Comparison of ENCODE assay signal across 10 cellular contexts in the genomic region with DNA sequence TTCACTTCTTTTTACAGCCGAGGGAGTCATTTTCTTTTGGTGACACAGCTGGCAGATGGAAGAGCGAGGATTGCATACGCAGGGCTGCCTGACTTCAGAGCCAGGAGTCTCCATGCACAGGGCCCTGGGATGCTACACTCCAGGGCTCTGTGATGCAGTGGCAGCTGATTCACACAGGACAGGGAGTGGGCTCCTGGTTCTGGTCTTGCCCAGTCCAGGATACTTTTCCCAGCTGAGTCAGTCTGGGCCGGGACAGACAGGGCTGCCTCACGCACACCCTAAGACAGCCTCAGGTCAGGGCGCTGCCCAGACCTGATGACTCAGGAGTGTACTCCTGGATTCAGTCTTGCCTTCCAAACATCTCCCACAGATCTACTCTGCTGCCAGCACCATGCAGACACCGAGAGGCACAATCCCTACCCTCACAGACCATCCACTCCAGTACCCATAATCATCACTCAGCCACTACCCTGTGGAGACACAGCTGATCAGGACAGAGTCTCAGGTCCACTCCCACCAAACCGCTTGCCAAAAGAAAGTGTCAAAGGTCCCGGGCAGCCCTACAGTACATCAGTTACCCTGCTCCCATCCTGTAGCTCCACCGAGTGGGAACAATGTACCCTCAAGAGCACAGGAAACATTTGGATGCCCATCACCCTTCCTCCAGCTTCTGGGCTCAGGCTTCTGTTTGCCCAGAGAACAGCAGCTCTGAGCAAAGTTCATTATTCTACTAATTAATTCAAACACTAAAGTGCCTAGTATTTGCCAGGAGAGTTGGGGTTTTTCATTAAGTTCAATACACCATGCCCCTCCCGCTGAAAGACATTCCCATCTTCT. TPM values are rescaled to one million over a fixed set of nuclear protein-coding genes. Genes with fewer than 3 reads are reported as not detected.
DNase-seq lines count a peak whose midpoint lies in the region; ATAC-seq and TF ChIP-seq lines count a peak whose summit lies in the region.
"Had no signal": no experiment of that assay in that cellular context is flagged by ENCODE, and none has a peak within 500 bp of the region (broad histone marks: within the 10 kb centered on the region; RNA-seq: fewer than 3 reads in every experiment).

No MANE protein-coding gene starts in this region.

- H3K4me1 Mint-ChIP-seq in activated CD4-positive, alpha-beta T cell treated with anti-CD3 and anti-CD28 coated beads, Interleukin-2, amount 10 ng/mL, durations not matched to agents 24 days and 14 days: peaks cover 24% of the 10 kb centered on the region
- H3K4me1 Mint-ChIP-seq in effector memory CD8-positive, alpha-beta T cell (ENCODE audit: low read depth in 2 of 2): no peaks in the 10 kb centered on the region
- peaks cover 44% of the 10 kb centered on the region for H3K4me1 Mint-ChIP-seq in mesothelial cell of epicardium

- H3K27me3 ChIP-seq in vagina: no peaks in the 10 kb centered on the region

- H3K9me3 ChIP-seq in vagina: no peaks in the 10 kb centered on the region

- H3K36me3 ChIP-seq in vagina: peaks cover 0 to 25% of the 10 kb centered on the region in 2 donors

- no peak for TF ChIP-seq CTCF in mesothelial cell of epicardium (IDR thresholded peaks at IDR 0.05; ENCODE audit: unreplicated experiment)
- no peak for TF ChIP-seq CTCF in vagina (IDR thresholded peaks at IDR 0.05)

- TF ChIP-seq POLR2A in vagina (IDR thresholded peaks at IDR 0.05): no peak

- H3K4me1 ChIP-seq in vagina: peaks cover 52% of the 10 kb centered on the region

- H3K36me3 Mint-ChIP-seq in activated CD4-positive, alpha-beta T cell treated with anti-CD3 and anti-CD28 coated beads, Interleukin-2, amount 10 ng/mL, durations not matched to agents 24 days and 14 days (ENCODE audit: low read depth): peaks cover 63% of the 10 kb centered on the region
- peaks cover 3% of the 10 kb centered on the region for H3K36me3 Mint-ChIP-seq in effector memory CD8-positive, alpha-beta T cell (ENCODE audit: insufficient read depth)
- H3K36me3 Mint-ChIP-seq in mesothelial cell of epicardium: peaks cover 5% of the 10 kb centered on the region

- H3K9me3 Mint-ChIP-seq in activated CD4-positive, alpha-beta T cell treated with anti-CD3 and anti-CD28 coated beads, Interleukin-2, amount 10 ng/mL, durations not matched to agents 24 days and 14 days: no peaks in the 10 kb centered on the region
- H3K9me3 Mint-ChIP-seq in effector memory CD8-positive, alpha-beta T cell: no peaks in the 10 kb centered on the region
- no peaks in the 10 kb centered on the region for H3K9me3 Mint-ChIP-seq in mesothelial cell of epicardium

- no peak overlapping the region for H3K4me3 Mint-ChIP-seq in activated CD4-positive, alpha-beta T cell treated with anti-CD3 and anti-CD28 coated beads, Interleukin-2, amount 10 ng/mL, durations not matched to agents 24 days and 14 days
- H3K4me3 Mint-ChIP-seq in effector memory CD8-positive, alpha-beta T cell: no peak overlapping the region
- no peak overlapping the region for H3K4me3 Mint-ChIP-seq in mesothelial cell of epicardium

- DNase-seq in activated CD4-positive, alpha-beta T cell treated with anti-CD3 and anti-CD28 coated beads, Interleukin-2, amount 10 ng/mL, durations not matched to agents 24 days and 14 days: no peak
- no peak for DNase-seq in activated CD4-positive, alpha-beta T cell treated with anti-CD3 and anti-CD28 coated beads for 1 hour
- DNase-seq in effector memory CD8-positive, alpha-beta T cell: no peak
- DNase-seq in mesothelial cell of epicardium (ENCODE audit: low spot score in 2 of 2, unreplicated experiment in 2 of 2): no peak
- DNase-seq in vagina (ENCODE audit: extremely low spot score in 2 of 2): no peak
- no peak for DNase-seq in NCI-H510A (lab: John Stamatoyannopoulos, UW)
- DNase-seq in DMS153 (lab: John Stamatoyannopoulos, UW): no peak
- DNase-seq: 8988T, NCI-H1105 had no signal

- ATAC-seq in effector memory CD8-positive, alpha-beta T cell (replicated peaks): no peak
- no peak for ATAC-seq in HG03571 (IDR thresholded peaks at IDR 0.05; ENCODE audit: unreplicated experiment)

- no peaks in the 10 kb centered on the region for H3K27me3 Mint-ChIP-seq in activated CD4-positive, alpha-beta T cell treated with anti-CD3 and anti-CD28 coated beads, Interleukin-2, amount 10 ng/mL, durations not matched to agents 24 days and 14 days
- H3K27me3 Mint-ChIP-seq in effector memory CD8-positive, alpha-beta T cell: no peaks in the 10 kb centered on the region
- H3K27me3 Mint-ChIP-seq in mesothelial cell of epicardium (ENCODE audit: low read depth): no peaks in the 10 kb centered on the region

- intact Hi-C loops in activated CD4-positive, alpha-beta T cell treated with anti-CD3 and anti-CD28 coated beads, Interleukin-2, amount 10 ng/mL, durations not matched to agents 24 days and 14 days (cut with micrococcal nuclease): no loop called here
- intact Hi-C loops in vagina (cut with DNase I): no loop called here

- H3K4me3 ChIP-seq in vagina: no peak overlapping the region

- H3K27ac Mint-ChIP-seq in activated CD4-positive, alpha-beta T cell treated with anti-CD3 and anti-CD28 coated beads, Interleukin-2, amount 10 ng/mL, durations not matched to agents 24 days and 14 days: peak overlapping the region; percentile 53
- peak overlapping the region; percentile 3 to 41 for H3K27ac Mint-ChIP-seq in effector memory CD8-positive, alpha-beta T cell
- H3K27ac Mint-ChIP-seq in mesothelial cell of epicardium: peak overlapping the region; percentile 98

- peak overlapping the region; percentile 81 for H3K27ac ChIP-seq in vagina

RNA-seq across cellular contexts. Expression of gene SDC4, which starts 11.5 kb away (rescaled TPM):
- total RNA-seq in activated CD4-positive, alpha-beta T cell treated with anti-CD3 and anti-CD28 coated beads, Interleukin-2, amount 10 ng/mL, durations not matched to agents 24 days and 14 days: 177 and 185 TPM in 2 replicates
- total RNA-seq in mesothelial cell of epicardium (44.3 to 46.7 TPM (median 46.7 TPM) in 3 replicates), vagina (62.6 TPM)

RNA-seq across cellular contexts. Expression of gene SYS1, which starts 26.2 kb away (rescaled TPM):
- total RNA-seq in activated CD4-positive, alpha-beta T cell treated with anti-CD3 and anti-CD28 coated beads, Interleukin-2, amount 10 ng/mL, durations not matched to agents 24 days and 14 days: 24.4 and 26.2 TPM in 2 replicates
- 25.6 to 27.2 TPM (median 26.7 TPM) in 3 replicates for total RNA-seq in mesothelial cell of epicardium
- 44.9 TPM for total RNA-seq in vagina

RNA-seq across cellular contexts. Expression of gene MATN4, which starts 28.6 kb away (rescaled TPM):
- total RNA-seq in activated CD4-positive, alpha-beta T cell treated with anti-CD3 and anti-CD28 coated beads, Interleukin-2, amount 10 ng/mL, durations not matched to agents 24 days and 14 days: 1.2 and 1.5 TPM in 2 replicates
- total RNA-seq in mesothelial cell of epicardium: 0.11 TPM in 1 of 3 replicates, not detected in the others
- not detected for total RNA-seq in vagina

RNA-seq across cellular contexts. Expression of gene RBPJL, which starts 30.1 kb away (rescaled TPM):
- not detected in 2 replicates for total RNA-seq in activated CD4-positive, alpha-beta T cell treated with anti-CD3 and anti-CD28 coated beads, Interleukin-2, amount 10 ng/mL, durations not matched to agents 24 days and 14 days
- total RNA-seq in mesothelial cell of epicardium (not detected in 3 replicates), vagina (not detected)

RNA-seq across cellular contexts. Expression of gene TP53TG5, which starts 41.4 kb away (rescaled TPM):
- 0.12 TPM in 1 of 2 replicates, not detected in the other for total RNA-seq in activated CD4-positive, alpha-beta T cell treated with anti-CD3 and anti-CD28 coated beads, Interleukin-2, amount 10 ng/mL, durations not matched to agents 24 days and 14 days
- total RNA-seq in mesothelial cell of epicardium (0.47 to 0.69 TPM in 2 of 3 replicates, not detected in the other), vagina (not detected)

Comparison
In these comparisons a context has a peak if more than half of its experiments do, and no peak if none do; other contexts are left out.
1. H3K27ac Mint-ChIP-seq: peak in every context shown above with its lines; median percentile 98 in mesothelial cell of epicardium; 53 in activated CD4-positive, alpha-beta T cell treated with anti-CD3 and anti-CD28 coated beads, Interleukin-2, amount 10 ng/mL, durations not matched to agents 24 days and 14 days; 22 in effector memory CD8-positive, alpha-beta T cell.